Comparison of ENCODE assay signal across 30 cellular contexts in genomic region chr1:203122159-203122558, GRCh38. TPM values are rescaled to one million over a fixed set of nuclear protein-coding genes. Genes with fewer than 3 reads are reported as not detected.
"Had no signal": no experiment of that assay in that cellular context is flagged by ENCODE, and none has a peak within 500 bp of the region (broad histone marks: within the 10 kb centered on the region; RNA-seq: fewer than 3 reads in every experiment).

No MANE protein-coding gene starts in this region.

- H3K4me3 ChIP-seq: breast epithelium, gastrocnemius medialis, hepatocyte, spleen, tibial nerve, uterus had no signal

- DNase-seq: activated CD4-positive, alpha-beta T cell treated with anti-CD3 and anti-CD28 coated beads for 36 hours; activated CD4-positive, alpha-beta T cell treated with anti-CD3 and anti-CD28 coated beads, Interleukin-2, amount 50 U/mL, for 48 hours; activated CD4-positive, CD25-positive, alpha-beta regulatory T cell; activated naive CD4-positive, alpha-beta T cell; activated T-cell treated with anti-CD3 and anti-CD28 coated beads, Interleukin-2, amount 50 U/mL, for 72 hours; central memory CD4-positive, alpha-beta T cell; dermis blood vessel endothelial cell; effector CD8-positive, alpha-beta T cell; erythroblast; gastrocnemius medialis; glutamatergic neuron; kidney; left colon; midbrain; nucleus accumbens; right cardiac atrium; spleen; stimulated activated naive CD4-positive, alpha-beta T cell treated with Interleukin-2 at 50 U/mL for 16 hours; T-helper 1 cell; uterus had no signal

- H3K4me3 Mint-ChIP-seq: activated CD4-positive, alpha-beta T cell treated with anti-CD3 and anti-CD28 coated beads for 36 hours; activated T-cell treated with anti-CD3 and anti-CD28 coated beads, Interleukin-2, amount 50 U/mL, for 72 hours; naive thymus-derived CD4-positive, alpha-beta T cell; T-helper 2 cell treated with Interferon-gamma antibody and Interleukin-4, amounts not matched to agents 5 μg/mL and 100 μg/mL, for 36 hours had no signal

- H3K27ac Mint-ChIP-seq: activated CD4-positive, alpha-beta T cell treated with anti-CD3 and anti-CD28 coated beads for 36 hours; activated naive CD4-positive, alpha-beta T cell treated with anti-CD3 and anti-CD28 coated beads, Interleukin-2, amount 50 U/mL, for 72 hours; activated T-cell treated with anti-CD3 and anti-CD28 coated beads, Interleukin-2, amount 50 U/mL, for 72 hours; T-helper 2 cell treated with Interferon-gamma antibody and Interleukin-4, amounts not matched to agents 5 μg/mL and 100 μg/mL, for 36 hours had no signal

- ATAC-seq: activated CD4-positive, alpha-beta T cell treated with anti-CD3 and anti-CD28 coated beads for 36 hours; activated naive CD4-positive, alpha-beta T cell treated with anti-CD3 and anti-CD28 coated beads, Interleukin-2, amount 50 U/mL, for 72 hours; activated T-cell treated with anti-CD3 and anti-CD28 coated beads, Interleukin-2, amount 50 U/mL, for 72 hours; gastrocnemius medialis; left colon; naive thymus-derived CD4-positive, alpha-beta T cell; right cardiac atrium had no signal

- H3K27me3 ChIP-seq: gastrocnemius medialis, uterus had no signal

- H3K36me3 Mint-ChIP-seq: activated naive CD4-positive, alpha-beta T cell treated with anti-CD3 and anti-CD28 coated beads, Interleukin-2, amount 50 U/mL, for 72 hours had no signal

- H3K36me3 ChIP-seq: breast epithelium, gastrocnemius medialis, spleen, tibial nerve, uterus had no signal

- H3K27ac ChIP-seq: breast epithelium, gastrocnemius medialis, hepatocyte, tibial nerve, uterus had no signal

- H3K9me3 Mint-ChIP-seq: activated naive CD4-positive, alpha-beta T cell treated with anti-CD3 and anti-CD28 coated beads, Interleukin-2, amount 50 U/mL, for 72 hours; activated T-cell treated with anti-CD3 and anti-CD28 coated beads, Interleukin-2, amount 50 U/mL, for 72 hours; T-helper 2 cell treated with Interferon-gamma antibody and Interleukin-4, amounts not matched to agents 5 μg/mL and 100 μg/mL, for 36 hours had no signal

- H3K9me3 ChIP-seq: breast epithelium, gastrocnemius medialis, spleen, tibial nerve, uterus had no signal

RNA-seq across cellular contexts. Expression of gene ADORA1, which starts 5.4 kb away (rescaled TPM):
- total RNA-seq: activated CD4-positive, alpha-beta T cell treated with anti-CD3 and anti-CD28 coated beads for 36 hours; activated CD8-positive, alpha-beta memory T cell treated with anti-CD3 and anti-CD28 coated beads for 36 hours; activated naive CD4-positive, alpha-beta T cell treated with anti-CD3 and anti-CD28 coated beads, Interleukin-2, amount 50 U/mL, for 72 hours; activated T-cell treated with anti-CD3 and anti-CD28 coated beads, Interleukin-2, amount 50 U/mL, for 72 hours; dermis blood vessel endothelial cell; pulmonary artery endothelial cell had no signal

RNA-seq across cellular contexts. Expression of gene MYOG, which starts 36.3 kb away (rescaled TPM):
- total RNA-seq: activated CD4-positive, alpha-beta T cell treated with anti-CD3 and anti-CD28 coated beads for 36 hours; activated CD8-positive, alpha-beta memory T cell treated with anti-CD3 and anti-CD28 coated beads for 36 hours; activated naive CD4-positive, alpha-beta T cell treated with anti-CD3 and anti-CD28 coated beads, Interleukin-2, amount 50 U/mL, for 72 hours; activated T-cell treated with anti-CD3 and anti-CD28 coated beads, Interleukin-2, amount 50 U/mL, for 72 hours; breast epithelium; dermis blood vessel endothelial cell; hepatocyte; kidney; left colon; lower leg skin; naive thymus-derived CD4-positive, alpha-beta T cell; pulmonary artery endothelial cell; right cardiac atrium; spleen; temporal lobe; tibial nerve; uterus had no signal

RNA-seq across cellular contexts. Expression of gene MYBPH, which starts 53.5 kb away (rescaled TPM):
- total RNA-seq: activated CD4-positive, alpha-beta T cell treated with anti-CD3 and anti-CD28 coated beads for 36 hours; activated CD8-positive, alpha-beta memory T cell treated with anti-CD3 and anti-CD28 coated beads for 36 hours; activated naive CD4-positive, alpha-beta T cell treated with anti-CD3 and anti-CD28 coated beads, Interleukin-2, amount 50 U/mL, for 72 hours; activated T-cell treated with anti-CD3 and anti-CD28 coated beads, Interleukin-2, amount 50 U/mL, for 72 hours; dermis blood vessel endothelial cell; hepatocyte; kidney; left colon; lower leg skin; naive thymus-derived CD4-positive, alpha-beta T cell; pulmonary artery endothelial cell; right cardiac atrium; temporal lobe; tibial nerve had no signal
